10 cellular contexts compared by ENCODE assay signal in genomic region chr6:30554404-30554803, GRCh38. TPM values are rescaled to one million over a fixed set of nuclear protein-coding genes. Genes with fewer than 3 reads are reported as not detected.
DNase-seq lines count a peak whose midpoint lies in the region; ATAC-seq and TF ChIP-seq lines count a peak whose summit lies in the region.
"Had no signal": no experiment of that assay in that cellular context is flagged by ENCODE, and none has a peak within 500 bp of the region (broad histone marks: within the 10 kb centered on the region; RNA-seq: fewer than 3 reads in every experiment).

No MANE protein-coding gene starts in this region.

- peaks cover 44% of the 10 kb centered on the region for H3K4me1 Mint-ChIP-seq in stimulated activated naive CD8-positive, alpha-beta T cell treated with anti-CD3 and anti-CD28 coated beads, Interleukin-15, Interleukin-2, amounts not matched to agents 100 ng/mL and 50 ng/mL, for 24 hours (ENCODE audit: low read depth)
- peaks cover 20% of the 10 kb centered on the region for H3K4me1 Mint-ChIP-seq in activated naive CD8-positive, alpha-beta T cell treated with anti-CD3 and anti-CD28 coated beads, Interleukin-2, amount 10 ng/mL, durations not matched to agents 7 days and 5 days
- H3K4me1 Mint-ChIP-seq in memory B cell, result peaks cover 22% of the 10 kb centered on the region

- no peak for DNase-seq in stimulated activated naive CD8-positive, alpha-beta T cell treated with anti-CD3 and anti-CD28 coated beads, Interleukin-15, Interleukin-2, amounts not matched to agents 100 U/mL and 50 U/mL, for 24 hours
- DNase-seq in activated naive CD8-positive, alpha-beta T cell treated with anti-CD3 and anti-CD28 coated beads, Interleukin-2, amount 10 ng/mL, durations not matched to agents 7 days and 5 days, result no peak
- DNase-seq in memory B cell (ENCODE audit: low spot score in 2 of 2) (no peak), vagina (ENCODE audit: extremely low spot score in 2 of 2) (no peak), germinal center (ENCODE audit: low spot score) (no peak)
- DNase-seq: cortex of kidney, NCI-H510A had no signal

- TF ChIP-seq CTCF in vagina (IDR thresholded peaks at IDR 0.05), result no peak

- H3K4me1 ChIP-seq in vagina, result peaks cover 33% of the 10 kb centered on the region

- H3K27ac ChIP-seq in vagina, result peak overlapping the region; percentile 97

- H3K9me3 ChIP-seq in vagina, result no peaks in the 10 kb centered on the region

- no peaks in the 10 kb centered on the region for H3K27me3 Mint-ChIP-seq in stimulated activated naive CD8-positive, alpha-beta T cell treated with anti-CD3 and anti-CD28 coated beads, Interleukin-15, Interleukin-2, amounts not matched to agents 100 ng/mL and 50 ng/mL, for 24 hours
- no peaks in the 10 kb centered on the region for H3K27me3 Mint-ChIP-seq in activated naive CD8-positive, alpha-beta T cell treated with anti-CD3 and anti-CD28 coated beads, Interleukin-2, amount 10 ng/mL, durations not matched to agents 7 days and 5 days
- H3K27me3 Mint-ChIP-seq in memory B cell, result no peaks in the 10 kb centered on the region

- peak overlapping the region; percentile 98 for H3K4me3 Mint-ChIP-seq in stimulated activated naive CD8-positive, alpha-beta T cell treated with anti-CD3 and anti-CD28 coated beads, Interleukin-15, Interleukin-2, amounts not matched to agents 100 ng/mL and 50 ng/mL, for 24 hours
- peak overlapping the region; percentile 47 for H3K4me3 Mint-ChIP-seq in activated naive CD8-positive, alpha-beta T cell treated with anti-CD3 and anti-CD28 coated beads, Interleukin-2, amount 10 ng/mL, durations not matched to agents 7 days and 5 days
- H3K4me3 Mint-ChIP-seq in memory B cell, result peak overlapping the region; percentile 46

- ATAC-seq in stimulated activated naive CD8-positive, alpha-beta T cell treated with anti-CD3 and anti-CD28 coated beads, Interleukin-15, Interleukin-2, amounts not matched to agents 100 U/mL and 50 U/mL, for 24 hours, result no peak
- no peak for ATAC-seq in activated naive CD8-positive, alpha-beta T cell treated with anti-CD3 and anti-CD28 coated beads, Interleukin-2, amount 10 ng/mL, durations not matched to agents 7 days and 5 days (ENCODE audit: low read depth)
- no peak for ATAC-seq in memory B cell (ENCODE audit: low read depth)
- ATAC-seq in GM19467 (IDR thresholded peaks at IDR 0.05; ENCODE audit: unreplicated experiment), result no peak
- ATAC-seq in GM21423 (IDR thresholded peaks at IDR 0.05; ENCODE audit: unreplicated experiment), result no peak

- H3K27me3 ChIP-seq in vagina, result no peaks in the 10 kb centered on the region

- H3K36me3 ChIP-seq in vagina, result peaks cover 0 to 36% of the 10 kb centered on the region in 2 donors

- peaks cover 68% of the 10 kb centered on the region for H3K36me3 Mint-ChIP-seq in stimulated activated naive CD8-positive, alpha-beta T cell treated with anti-CD3 and anti-CD28 coated beads, Interleukin-15, Interleukin-2, amounts not matched to agents 100 ng/mL and 50 ng/mL, for 24 hours (ENCODE audit: low read depth)
- peaks cover 26% of the 10 kb centered on the region for H3K36me3 Mint-ChIP-seq in activated naive CD8-positive, alpha-beta T cell treated with anti-CD3 and anti-CD28 coated beads, Interleukin-2, amount 10 ng/mL, durations not matched to agents 7 days and 5 days
- peaks cover 31% of the 10 kb centered on the region for H3K36me3 Mint-ChIP-seq in memory B cell

- TF ChIP-seq POLR2A in vagina (IDR thresholded peaks at IDR 0.05), result no peak

- intact Hi-C loops in vagina (cut with DNase I), result no loop called here

- peak overlapping the region; percentile 17 for H3K27ac Mint-ChIP-seq in stimulated activated naive CD8-positive, alpha-beta T cell treated with anti-CD3 and anti-CD28 coated beads, Interleukin-15, Interleukin-2, amounts not matched to agents 100 ng/mL and 50 ng/mL, for 24 hours
- H3K27ac Mint-ChIP-seq in activated naive CD8-positive, alpha-beta T cell treated with anti-CD3 and anti-CD28 coated beads, Interleukin-2, amount 10 ng/mL, durations not matched to agents 7 days and 5 days, result peak overlapping the region; percentile 18
- peak overlapping the region; percentile 15 for H3K27ac Mint-ChIP-seq in memory B cell

- POLR2A ChIA-PET in activated naive CD8-positive, alpha-beta T cell treated with anti-CD3 and anti-CD28 coated beads, Interleukin-2, amount 10 ng/mL, durations not matched to agents 7 days and 5 days (lab: Charles Lee), result interaction anchor here (0.6 to 3.4 kb wide), 6 partner anchors 10 to 292 kb away, joined by 3 to 10 read pairs (median 4); no protein-coding TSS in a partner anchor

- H3K9me3 Mint-ChIP-seq in stimulated activated naive CD8-positive, alpha-beta T cell treated with anti-CD3 and anti-CD28 coated beads, Interleukin-15, Interleukin-2, amounts not matched to agents 100 ng/mL and 50 ng/mL, for 24 hours, result no peaks in the 10 kb centered on the region
- H3K9me3 Mint-ChIP-seq in activated naive CD8-positive, alpha-beta T cell treated with anti-CD3 and anti-CD28 coated beads, Interleukin-2, amount 10 ng/mL, durations not matched to agents 7 days and 5 days, result no peaks in the 10 kb centered on the region
- no peaks in the 10 kb centered on the region for H3K9me3 Mint-ChIP-seq in memory B cell

- H3K4me3 ChIP-seq in vagina, result peak overlapping the region in 1 of 2 donors; percentile 73

RNA-seq across cellular contexts. Expression of gene GNL1, which starts 1.9 kb away (rescaled TPM):
- total RNA-seq in activated naive CD8-positive, alpha-beta T cell treated with anti-CD3 and anti-CD28 coated beads, Interleukin-2, amount 10 ng/mL, durations not matched to agents 7 days and 5 days, result 10 to 100 TPM; 84.3 to 88.6 TPM
- total RNA-seq in vagina, result 24.1 TPM

RNA-seq across cellular contexts. Expression of gene PRR3, which starts 2.7 kb away (rescaled TPM):
- 10 to 100 TPM; 19.9 to 22.5 TPM for total RNA-seq in activated naive CD8-positive, alpha-beta T cell treated with anti-CD3 and anti-CD28 coated beads, Interleukin-2, amount 10 ng/mL, durations not matched to agents 7 days and 5 days
- total RNA-seq in vagina, result 5.9 TPM

RNA-seq across cellular contexts. Expression of gene ABCF1, which starts 16.8 kb away (rescaled TPM):
- 10 to 100 TPM; 67.5 to 70.4 TPM for total RNA-seq in activated naive CD8-positive, alpha-beta T cell treated with anti-CD3 and anti-CD28 coated beads, Interleukin-2, amount 10 ng/mL, durations not matched to agents 7 days and 5 days
- 29.5 TPM for total RNA-seq in vagina

Comparison
In these comparisons a context has a peak if more than half of its experiments do, and no peak if none do; other contexts are left out.
1. H3K4me3 Mint-ChIP-seq: peak in every context shown above with its lines; median percentile 98 in stimulated activated naive CD8-positive, alpha-beta T cell treated with anti-CD3 and anti-CD28 coated beads, Interleukin-15, Interleukin-2, amounts not matched to agents 100 ng/mL and 50 ng/mL, for 24 hours; 47 in activated naive CD8-positive, alpha-beta T cell treated with anti-CD3 and anti-CD28 coated beads, Interleukin-2, amount 10 ng/mL, durations not matched to agents 7 days and 5 days; 46 in memory B cell.